Comparison of ENCODE assay signal across 8 cellular contexts in genomic region chr17:68204736-68205135, GRCh38. TPM values are rescaled to one million over a fixed set of nuclear protein-coding genes. Genes with fewer than 3 reads are reported as not detected.
DNase-seq lines count a peak whose midpoint lies in the region; ATAC-seq, FAIRE-seq and TF ChIP-seq lines count a peak whose summit lies in the region.

No MANE protein-coding gene starts in this region.

- intact Hi-C loops in A673 (cut with micrococcal nuclease; ENCODE audit: unreplicated experiment), result loop anchor here (10.0 kb wide), 1 partner anchor 150 kb away; no protein-coding TSS in a partner anchor
- intact Hi-C loops in sciatic nerve (cut with DNase I), result no loop called here
- intact Hi-C loops in kidney (cut with DNase I), result no loop called here

- peaks cover 13% of the 10 kb centered on the region for H3K4me1 ChIP-seq in A673 (ENCODE audit: insufficient read depth, low read length, poor library complexity, severe bottlenecking)
- H3K4me1 ChIP-seq in kidney (ENCODE audit: control insufficient read depth in 1 of 2, insufficient read depth in 1 of 2, low read depth in 1 of 2, low read length in 2 of 2), result peaks cover 4 to 8% of the 10 kb centered on the region in 2 donors

- H3K27ac ChIP-seq in A673 (ENCODE audit: low read depth, low read length, poor library complexity, severe bottlenecking) (no peak overlapping the region), kidney (ENCODE audit: low read depth in 2 of 2, low read length in 2 of 2) (peak overlapping the region in 1 of 2 donors; percentile 71)

- FAIRE-seq in kidney (lab: Jason Lieb, UNC), result no peak

- no peaks in the 10 kb centered on the region for H3K36me3 ChIP-seq in A673 (ENCODE audit: insufficient read depth, low read length, poor library complexity, severe bottlenecking)
- H3K36me3 ChIP-seq in kidney (ENCODE audit: control insufficient read depth in 1 of 2, insufficient read depth in 2 of 2, low read length in 2 of 2), result no peaks in the 10 kb centered on the region

- H3K9me3 ChIP-seq in A673 (ENCODE audit: low read depth, low read length, poor library complexity, severe bottlenecking), result no peaks in the 10 kb centered on the region
- H3K9me3 ChIP-seq in kidney (ENCODE audit: control insufficient read depth in 1 of 2, low read length in 2 of 2), result no peaks in the 10 kb centered on the region

- peaks cover 10% of the 10 kb centered on the region for H3K27me3 ChIP-seq in A673 (replicated peaks; ENCODE audit: insufficient read depth, low read depth, low read length, poor library complexity)

- POLR2A ChIA-PET in A673 (lab: Charles Lee; ENCODE audit: low non-redundant PET), result no interaction called here

- peak overlapping the region in 1 of 2 donors; percentile 40 for H3K9ac ChIP-seq in kidney (ENCODE audit: low read length in 2 of 2)

- CTCF ChIA-PET in A673 (lab: Charles Lee), result interaction anchor here (0.5 kb wide), 1 partner anchor 1404 kb away, joined by 3 read pairs; no protein-coding TSS in a partner anchor

- ATAC-seq in GM21381 (IDR thresholded peaks at IDR 0.05; ENCODE audit: unreplicated experiment) (peak; percentile 22), sciatic nerve (no peak), GM21717 (IDR thresholded peaks at IDR 0.05; ENCODE audit: unreplicated experiment) (no peak)

- TF ChIP-seq CTCF in A673 (conservative IDR thresholded peaks at IDR 0.05; ENCODE audit: low read depth, low read length) (no peak), fibroblast of villous mesenchyme (IDR thresholded peaks at IDR 0.05; ENCODE audit: insufficient read depth, low read depth, low read length) (no peak), kidney (IDR thresholded peaks at IDR 0.05; ENCODE audit: borderline replicate concordance, extremely low read depth, insufficient read depth) (no peak)

- no TSS peak for BruUV-seq in A673 (replicated peaks; lab: Mats Ljungman, UMichigan)

- in situ Hi-C loops in SK-MEL-5 (cut with HindIII; ENCODE audit: low pct_unique_long_range_greater_than_20kb, low sequenced_read_pairs), result no loop called here

- DNase-seq in A673 (ENCODE audit: low spot score) (no peak), SK-MEL-5 (ENCODE audit: low read depth, low spot score) (peak; percentile 40), fibroblast of villous mesenchyme (ENCODE audit: low read depth) (no peak), sciatic nerve (ENCODE audit: low spot score) (peak; percentile 67), kidney (no peak), hypothalamus (lab: John Stamatoyannopoulos, UW) (no peak)

- peak overlapping the region; percentile 80 for H3K4me3 ChIP-seq in A673 (ENCODE audit: low read depth, low read length, poor library complexity, severe bottlenecking)
- peak overlapping the region; percentile 84 for H3K4me3 ChIP-seq in fibroblast of villous mesenchyme (ENCODE audit: low read depth, low read length)
- H3K4me3 ChIP-seq in kidney (ENCODE audit: low read length in 2 of 2), result peak overlapping the region in 1 of 2 donors; percentile 73

RNA-seq across cellular contexts. Expression of gene AMZ2, which starts 43.1 kb away (rescaled TPM):
- total RNA-seq in A673 (2021) (80.4 and 105 TPM in 2 replicates), fibroblast of villous mesenchyme (77.6 and 98.0 TPM in 2 replicates), sciatic nerve (62.1 TPM), kidney (48.6 TPM)
- total RNA-seq in SK-MEL-5 (2014; rRNA removed; shearing (Covaris generic)), result 221 and 235 TPM in 2 replicates
- 141 and 180 TPM in 2 replicates for polyA plus RNA-seq in SK-MEL-5 (2015; cell fraction: cytosol; rRNA removed)
- polyA plus RNA-seq in SK-MEL-5 (2015; cell fraction: nucleus; rRNA removed), result 192 and 260 TPM in 2 replicates
- polyA plus RNA-seq in kidney (ENCODE audit: insufficient read depth, low read depth, low replicate concordance), result 90.9 TPM

Comparison
In these comparisons a context has a peak if more than half of its experiments do, and no peak if none do; other contexts are left out.
1. DNase-seq: peak in SK-MEL-5 (single experiment) and sciatic nerve (single experiment); none in A673 (single experiment), fibroblast of villous mesenchyme (single experiment), kidney (single experiment) and hypothalamus (0 of 51).